ENCODE assay signal across 8 cellular contexts in the genomic region with DNA sequence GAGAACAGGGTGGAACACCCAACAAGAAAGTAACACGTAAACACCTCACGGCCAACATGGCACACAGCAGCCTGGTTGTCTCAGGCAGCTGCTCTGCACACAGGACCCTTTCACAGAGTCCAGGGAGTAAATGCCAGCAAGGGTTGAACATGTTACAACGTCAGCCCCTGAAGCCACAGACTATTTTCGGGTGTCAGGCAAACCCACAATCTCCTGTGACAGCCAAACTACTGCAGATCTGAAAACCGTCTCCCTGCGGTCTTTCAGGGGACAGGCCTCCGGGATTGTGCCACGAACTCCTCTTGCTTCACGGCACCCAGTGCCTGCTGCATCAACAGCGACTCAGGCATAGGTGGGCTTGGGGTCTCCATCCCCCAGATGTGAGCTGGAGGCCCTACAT.
DNase-seq lines count a peak whose midpoint lies in the region; ATAC-seq and TF ChIP-seq lines count a peak whose summit lies in the region.

No MANE protein-coding gene starts in this region.

- H4K20me1 ChIP-seq in OCI-LY7 (ENCODE audit: insufficient read depth, low read length) (no peaks in the 10 kb centered on the region), hepatocyte (ENCODE audit: insufficient read depth, poor library complexity, severe bottlenecking) (peaks cover 4% of the 10 kb centered on the region)

- peaks cover 6% of the 10 kb centered on the region; the same call in 1 of the 2 replicates for H3K79me2 ChIP-seq in OCI-LY7 (ENCODE audit: insufficient read depth, low read depth, low read length)
- no peaks in the 10 kb centered on the region for H3K79me2 ChIP-seq in hepatocyte

- no TSS peak for BruUV-seq in OCI-LY7 (replicated peaks; lab: Mats Ljungman, UMichigan)

- H3K27ac ChIP-seq in naive thymus-derived CD4-positive, alpha-beta T cell (ENCODE audit: low read depth, low read length): no peak overlapping the region
- H3K27ac ChIP-seq in OCI-LY7 (ENCODE audit: low read depth, low read length, poor library complexity, severe bottlenecking): no peak overlapping the region
- no peak overlapping the region for H3K27ac ChIP-seq in hepatocyte

- in situ Hi-C loops in KBM-7 (cut with MboI; ENCODE audit: low pct_unique_long_range_greater_than_20kb, low sequenced_read_pairs): no loop called here

- peaks cover 94% of the 10 kb centered on the region for H3K4me1 Mint-ChIP-seq in activated CD8-positive, alpha-beta T cell treated with anti-CD3 and anti-CD28 coated beads, Interleukin-2, amount 10 ng/mL, durations not matched to agents 7 days and 5 days (ENCODE audit: low read depth)
- H3K4me1 Mint-ChIP-seq in naive thymus-derived CD4-positive, alpha-beta T cell: peaks cover 61 to 97% (median 83%) of the 10 kb centered on the region in 7 donors

- H3K9me2 ChIP-seq in OCI-LY7 (ENCODE audit: insufficient read depth, low read length) (no peaks in the 10 kb centered on the region), hepatocyte (replicated peaks; ENCODE audit: insufficient read depth) (no peaks in the 10 kb centered on the region)

- DNase-seq in GM10248 (ENCODE audit: extremely low spot score): peak; percentile 54
- DNase-seq in KBM-7: peak; percentile 82
- peak; percentile 83 for DNase-seq in activated CD8-positive, alpha-beta T cell treated with anti-CD3 and anti-CD28 coated beads, Interleukin-2, amount 10 ng/mL, durations not matched to agents 7 days and 5 days
- DNase-seq in naive thymus-derived CD4-positive, alpha-beta T cell: peak in 8 of 9 donors; percentile 25 to 69 (median 56)
- DNase-seq in COLO668 (lab: John Stamatoyannopoulos, UW; ENCODE audit: unreplicated experiment): no peak
- no peak for DNase-seq in OCI-LY7 (ENCODE audit: low spot score)
- DNase-seq in hepatocyte (ENCODE audit: low spot score): no peak
- no peak for DNase-seq in AG20443 (ENCODE audit: low spot score)

- intact Hi-C loops in naive thymus-derived CD4-positive, alpha-beta T cell (cut with micrococcal nuclease): loop anchor here in 1 of 2 donors (1.0 to 10.0 kb wide), 5 partner anchors 21 to 126 kb away; no protein-coding TSS in a partner anchor
- intact Hi-C loops in OCI-LY7 (cut with micrococcal nuclease; ENCODE audit: unreplicated experiment): no loop called here

- CTCF ChIA-PET in GM10248 (lab: Yijun Ruan, JAX): interaction anchor here (0.9 to 3.4 kb wide), 6 partner anchors 9 to 120 kb away, joined by 3 to 13 read pairs (median 4); no protein-coding TSS in a partner anchor
- CTCF ChIA-PET in activated CD8-positive, alpha-beta T cell treated with anti-CD3 and anti-CD28 coated beads, Interleukin-2, amount 10 ng/mL, durations not matched to agents 7 days and 5 days (lab: Charles Lee): interaction anchor here (0.8 to 9.9 kb wide), 7 partner anchors 9 to 132 kb away, joined by 3 to 142 read pairs (median 4); no protein-coding TSS in a partner anchor
- CTCF ChIA-PET in naive thymus-derived CD4-positive, alpha-beta T cell (lab: Charles Lee): interaction anchor here (1.9 kb wide), 1 partner anchor 27 kb away, joined by 9 read pairs; no protein-coding TSS in a partner anchor
- CTCF ChIA-PET in OCI-LY7 (lab: Charles Lee; ENCODE audit: unreplicated experiment): no interaction called here

- peak overlapping the region; percentile 94 for H3K27ac Mint-ChIP-seq in activated CD8-positive, alpha-beta T cell treated with anti-CD3 and anti-CD28 coated beads, Interleukin-2, amount 10 ng/mL, durations not matched to agents 7 days and 5 days
- H3K27ac Mint-ChIP-seq in naive thymus-derived CD4-positive, alpha-beta T cell: peak overlapping the region; percentile 32 to 95 (median 90)

- peak overlapping the region; percentile 74 for H3K4me3 Mint-ChIP-seq in activated CD8-positive, alpha-beta T cell treated with anti-CD3 and anti-CD28 coated beads, Interleukin-2, amount 10 ng/mL, durations not matched to agents 7 days and 5 days
- H3K4me3 Mint-ChIP-seq in naive thymus-derived CD4-positive, alpha-beta T cell: peak overlapping the region; percentile 40 to 83 (median 76)

- H3K36me3 ChIP-seq in naive thymus-derived CD4-positive, alpha-beta T cell (ENCODE audit: control insufficient read depth in 2 of 3, insufficient read depth in 3 of 3, low read length in 3 of 3): no peaks in the 10 kb centered on the region
- H3K36me3 ChIP-seq in OCI-LY7 (ENCODE audit: insufficient read depth, low read length) (no peaks in the 10 kb centered on the region), hepatocyte (replicated peaks; ENCODE audit: insufficient read depth, low read depth) (no peaks in the 10 kb centered on the region)

- peaks cover 58% of the 10 kb centered on the region for H3K36me3 Mint-ChIP-seq in activated CD8-positive, alpha-beta T cell treated with anti-CD3 and anti-CD28 coated beads, Interleukin-2, amount 10 ng/mL, durations not matched to agents 7 days and 5 days (ENCODE audit: low read depth)
- H3K36me3 Mint-ChIP-seq in naive thymus-derived CD4-positive, alpha-beta T cell: peaks cover 0 to 41% (median 2%) of the 10 kb centered on the region in 5 donors

- no peaks in the 10 kb centered on the region for H3K27me3 ChIP-seq in naive thymus-derived CD4-positive, alpha-beta T cell (ENCODE audit: control insufficient read depth in 2 of 2, insufficient read depth in 2 of 2, low read length in 2 of 2)
- no peaks in the 10 kb centered on the region for H3K27me3 ChIP-seq in hepatocyte

- peaks cover 51 to 64% of the 10 kb centered on the region in 2 donors for H3K4me1 ChIP-seq in naive thymus-derived CD4-positive, alpha-beta T cell (ENCODE audit: control insufficient read depth in 2 of 2, insufficient read depth in 2 of 2, low read length in 2 of 2)
- H3K4me1 ChIP-seq in OCI-LY7 (ENCODE audit: insufficient read depth, low read length, poor library complexity, severe bottlenecking) (peaks cover 50% of the 10 kb centered on the region), hepatocyte (ENCODE audit: insufficient read depth) (peaks cover 10% of the 10 kb centered on the region)

- peak; percentile 64 for ATAC-seq in activated CD8-positive, alpha-beta T cell treated with anti-CD3 and anti-CD28 coated beads, Interleukin-2, amount 10 ng/mL, durations not matched to agents 7 days and 5 days
- ATAC-seq in naive thymus-derived CD4-positive, alpha-beta T cell: peak; percentile 80

- H3K9me3 Mint-ChIP-seq in activated CD8-positive, alpha-beta T cell treated with anti-CD3 and anti-CD28 coated beads, Interleukin-2, amount 10 ng/mL, durations not matched to agents 7 days and 5 days (ENCODE audit: insufficient read depth): no peaks in the 10 kb centered on the region
- H3K9me3 Mint-ChIP-seq in naive thymus-derived CD4-positive, alpha-beta T cell: peaks cover 0 to 2% (median 0%) of the 10 kb centered on the region in 11 donors

- peak overlapping the region; percentile 16 for H3K4me3 ChIP-seq in naive thymus-derived CD4-positive, alpha-beta T cell (ENCODE audit: low read length)
- H3K4me3 ChIP-seq in OCI-LY7 (ENCODE audit: low read depth, low read length, poor library complexity, severe bottlenecking) (no peak overlapping the region), hepatocyte (no peak overlapping the region)

- 89% methylated on average over 10 of the region's 10 CpGs for WGBS in hepatocyte (ENCODE audit: low lambda C conversion rate, missing lambda C conversion rate)

- H3K4me2 ChIP-seq in OCI-LY7 (ENCODE audit: low read length): no peak overlapping the region
- no peak overlapping the region for H3K4me2 ChIP-seq in hepatocyte

- no peaks in the 10 kb centered on the region for H3K27me3 Mint-ChIP-seq in activated CD8-positive, alpha-beta T cell treated with anti-CD3 and anti-CD28 coated beads, Interleukin-2, amount 10 ng/mL, durations not matched to agents 7 days and 5 days (ENCODE audit: low read depth)
- no peaks in the 10 kb centered on the region for H3K27me3 Mint-ChIP-seq in naive thymus-derived CD4-positive, alpha-beta T cell

- POLR2A ChIA-PET in GM10248 (lab: Yijun Ruan, JAX): interaction anchor here (1.7 kb wide), 1 partner anchor 82 kb away, joined by 3 read pairs; no protein-coding TSS in a partner anchor
- POLR2A ChIA-PET in activated CD8-positive, alpha-beta T cell treated with anti-CD3 and anti-CD28 coated beads, Interleukin-2, amount 10 ng/mL, durations not matched to agents 7 days and 5 days (lab: Charles Lee): interaction anchor here (0.6 to 2.8 kb wide), 12 partner anchors 9 to 126 kb away, joined by 3 to 29 read pairs (median 4); no protein-coding TSS in a partner anchor
- POLR2A ChIA-PET in naive thymus-derived CD4-positive, alpha-beta T cell (lab: Charles Lee): interaction anchor here (0.6 to 2.3 kb wide), 6 partner anchors 18 to 1671 kb away, joined by 3 to 22 read pairs (median 3); no protein-coding TSS in a partner anchor
- POLR2A ChIA-PET in OCI-LY7 (lab: Charles Lee): no interaction called here

- H3K9me3 ChIP-seq in naive thymus-derived CD4-positive, alpha-beta T cell (ENCODE audit: control insufficient read depth in 2 of 3, low read length in 3 of 3): no peaks in the 10 kb centered on the region
- H3K9me3 ChIP-seq in OCI-LY7 (ENCODE audit: low read length): no peaks in the 10 kb centered on the region
- no peaks in the 10 kb centered on the region for H3K9me3 ChIP-seq in hepatocyte (ENCODE audit: low read depth)

- no peak overlapping the region for H2AFZ ChIP-seq in OCI-LY7 (ENCODE audit: low read length)
- H2AFZ ChIP-seq in hepatocyte: no peak overlapping the region

- TF ChIP-seq CTCF in GM10248 (IDR thresholded peaks at IDR 0.05; ENCODE audit: control extremely low read depth, extremely low read depth, low read depth, missing control alignments) (no peak), OCI-LY7 (conservative IDR thresholded peaks at IDR 0.05; ENCODE audit: low read length) (no peak), hepatocyte (IDR thresholded peaks at IDR 0.05; ENCODE audit: poor library complexity) (no peak)

Comparison
In these comparisons a context has a peak if more than half of its experiments do, and no peak if none do; other contexts are left out.
1. DNase-seq: peak in GM10248 (single experiment), KBM-7 (single experiment), activated CD8-positive, alpha-beta T cell treated with anti-CD3 and anti-CD28 coated beads, Interleukin-2, amount 10 ng/mL, durations not matched to agents 7 days and 5 days (single experiment) and naive thymus-derived CD4-positive, alpha-beta T cell (8 of 9); none in COLO668 (single experiment), OCI-LY7 (single experiment), hepatocyte (single experiment) and AG20443 (single experiment).